8 cellular contexts compared by ENCODE assay signal in genomic region chr17:49789278-49789578, GRCh38. TPM values are rescaled to one million over a fixed set of nuclear protein-coding genes. Genes with fewer than 3 reads are reported as not detected.
DNase-seq lines count a peak whose midpoint lies in the region; ATAC-seq and TF ChIP-seq lines count a peak whose summit lies in the region.

No MANE protein-coding gene starts in this region.

- DNase-seq in activated naive CD4-positive, alpha-beta T cell treated with anti-CD3 and anti-CD28 coated beads for 36 hours: no peak
- no peak for DNase-seq in activated naive CD4-positive, alpha-beta T cell treated with anti-CD3 and anti-CD28 coated beads, Interleukin-2, amount 50 U/mL, for 16 hours
- DNase-seq in astrocyte of the spinal cord (ENCODE audit: low read depth, low spot score) (no peak), lower lobe of right lung (no peak), tibial nerve (ENCODE audit: low spot score in 2 of 2) (no peak), 8988T (no peak), posterior vena cava (ENCODE audit: low spot score) (no peak)

- no peak for ATAC-seq in lower lobe of right lung
- ATAC-seq in HG03457 (IDR thresholded peaks at IDR 0.05; ENCODE audit: unreplicated experiment): no peak

- CTCF ChIA-PET in activated naive CD4-positive, alpha-beta T cell treated with anti-CD3 and anti-CD28 coated beads for 36 hours (lab: Charles Lee): interaction anchor here (1.1 kb wide), 1 partner anchor 31 kb away, joined by 3 read pairs; no protein-coding TSS in a partner anchor

- H3K27ac Mint-ChIP-seq in activated naive CD4-positive, alpha-beta T cell treated with anti-CD3 and anti-CD28 coated beads for 36 hours: peak overlapping the region; percentile 95

- no peak for TF ChIP-seq EP300 in tibial nerve (IDR thresholded peaks at IDR 0.05)

- intact Hi-C loops in activated naive CD4-positive, alpha-beta T cell treated with anti-CD3 and anti-CD28 coated beads for 36 hours (cut with micrococcal nuclease): loop anchor here (1.0 to 2.0 kb wide), 6 partner anchors 40 to 220 kb away; partner anchors contain the start of gene SPOP
- intact Hi-C loops in lower lobe of right lung (cut with DNase I) (no loop called here), posterior vena cava (cut with DNase I) (no loop called here)

- H3K4me3 Mint-ChIP-seq in activated naive CD4-positive, alpha-beta T cell treated with anti-CD3 and anti-CD28 coated beads for 36 hours: peak overlapping the region; percentile 92

- H3K4me1 ChIP-seq in lower lobe of right lung (peaks cover 44% of the 10 kb centered on the region), tibial nerve (peaks cover 0 to 55% (median 27%) of the 10 kb centered on the region in 4 donors)

- peaks cover 28% of the 10 kb centered on the region for H3K36me3 Mint-ChIP-seq in activated naive CD4-positive, alpha-beta T cell treated with anti-CD3 and anti-CD28 coated beads for 36 hours (ENCODE audit: low read depth)

- H3K27me3 Mint-ChIP-seq in activated naive CD4-positive, alpha-beta T cell treated with anti-CD3 and anti-CD28 coated beads for 36 hours (ENCODE audit: low read depth): no peaks in the 10 kb centered on the region

- in situ Hi-C loops in astrocyte of the spinal cord (cut with HindIII; ENCODE audit: low sequenced_read_pairs): no loop called here

- H3K27ac ChIP-seq in lower lobe of right lung (no peak overlapping the region), tibial nerve (peak overlapping the region in 2 of 4 donors; percentile 97 to 98)

- no peaks in the 10 kb centered on the region for H3K9me3 Mint-ChIP-seq in activated naive CD4-positive, alpha-beta T cell treated with anti-CD3 and anti-CD28 coated beads for 36 hours

- H3K36me3 ChIP-seq in lower lobe of right lung: peaks cover 44% of the 10 kb centered on the region
- peaks cover 0 to 29% (median 14%) of the 10 kb centered on the region in 3 donors for H3K36me3 ChIP-seq in tibial nerve

- H3K9me3 ChIP-seq in lower lobe of right lung (no peaks in the 10 kb centered on the region), tibial nerve (no peaks in the 10 kb centered on the region)

- H3K27me3 ChIP-seq in lower lobe of right lung (ENCODE audit: low read depth) (no peaks in the 10 kb centered on the region), tibial nerve (no peaks in the 10 kb centered on the region)

- WGBS in tibial nerve, 2 donors: 4 to 5% methylated on average over 15 of the region's 15 CpGs

- no peak for TF ChIP-seq POLR2A in tibial nerve (IDR thresholded peaks at IDR 0.05)

- H3K4me3 ChIP-seq in astrocyte of the spinal cord (ENCODE audit: low read depth, low read length) (peak overlapping the region; percentile 98), lower lobe of right lung (peak overlapping the region; percentile 97), tibial nerve (peak overlapping the region; percentile 31 to 100 (median 86))

- no peak for TF ChIP-seq CTCF in astrocyte of the spinal cord (IDR thresholded peaks at IDR 0.05; ENCODE audit: low read depth, low read length)
- TF ChIP-seq CTCF in lower lobe of right lung (IDR thresholded peaks at IDR 0.05): no peak
- no peak for TF ChIP-seq CTCF in tibial nerve (IDR thresholded peaks at IDR 0.05)

- H3K4me1 Mint-ChIP-seq in activated naive CD4-positive, alpha-beta T cell treated with anti-CD3 and anti-CD28 coated beads for 36 hours (ENCODE audit: low read depth): peaks cover 55% of the 10 kb centered on the region

RNA-seq across cellular contexts. Expression of gene KAT7, which starts 0.7 kb away (rescaled TPM):
- 10 to 100 TPM; 83.9 to 85.8 TPM for total RNA-seq in activated naive CD4-positive, alpha-beta T cell treated with anti-CD3 and anti-CD28 coated beads for 36 hours
- total RNA-seq in lower lobe of right lung (56.7 TPM), tibial nerve (10 to 100 TPM; 31.6 to 45.6 (median 42.0) TPM), posterior vena cava (10 to 100 TPM; 50.2 to 58.1 TPM)

RNA-seq across cellular contexts. Expression of gene FAM117A, which starts 25.3 kb away (rescaled TPM):
- total RNA-seq in activated naive CD4-positive, alpha-beta T cell treated with anti-CD3 and anti-CD28 coated beads for 36 hours: 10 to 100 TPM; 17.7 TPM
- total RNA-seq in lower lobe of right lung (16.4 TPM), tibial nerve (10 to 100 TPM; 12.9 to 23.1 (median 18.3) TPM), posterior vena cava (10 to 100 TPM in 1 of 2 donors, 1 to 10 TPM in 1; 6.5 to 11.1 TPM)

RNA-seq across cellular contexts. Expression of gene TAC4, which starts 58.6 kb away (rescaled TPM):
- total RNA-seq in activated naive CD4-positive, alpha-beta T cell treated with anti-CD3 and anti-CD28 coated beads for 36 hours: not detected
- total RNA-seq in lower lobe of right lung (not detected), tibial nerve (not detected), posterior vena cava (not detected)
